10 cellular contexts compared by ENCODE assay signal in genomic region chr2:101776172-101777043, GRCh38.
A peak's percentile ranks its signal among the peaks of the same experiment; 100 is the strongest.
DNase-seq lines count a peak whose midpoint lies in the region; ATAC-seq and TF ChIP-seq lines count a peak whose summit lies in the region.
"Had no signal": no experiment of that assay in that cellular context is flagged by ENCODE, and none has a peak within 500 bp of the region (broad histone marks: within the 10 kb centered on the region; RNA-seq: fewer than 3 reads in every experiment).

No MANE protein-coding gene starts in this region.

- H3K4me3 ChIP-seq in astrocyte of the spinal cord (ENCODE audit: low read depth, low read length): no peak overlapping the region

- peak; percentile 58 for TF ChIP-seq CTCF in astrocyte of the spinal cord (IDR thresholded peaks at IDR 0.05; ENCODE audit: low read depth, low read length)

- ATAC-seq in left ventricle myocardium superior (peak; percentile 58), sciatic nerve (peak; percentile 65), GM19324 (IDR thresholded peaks at IDR 0.05; ENCODE audit: low FRiP score, unreplicated experiment) (no peak), GM19328 (IDR thresholded peaks at IDR 0.05; ENCODE audit: unreplicated experiment) (no peak)

- intact Hi-C loops in left ventricle myocardium superior (cut with micrococcal nuclease) (no loop called here), sciatic nerve (cut with DNase I) (no loop called here)

- in situ Hi-C loops in astrocyte of the spinal cord (cut with HindIII; ENCODE audit: low sequenced_read_pairs): no loop called here

- DNase-seq in HuH-7 (ENCODE audit: low spot score) (peak; percentile 54), astrocyte of the spinal cord (ENCODE audit: low read depth, low spot score) (no peak), left ventricle myocardium superior (no peak), sciatic nerve (ENCODE audit: low spot score) (no peak)
- no peak for DNase-seq in activated T-cell treated with anti-CD3 and anti-CD28 coated beads, Interleukin-2, amount 50 U/mL, for 48 hours
- DNase-seq: foreskin fibroblast, MM.1S, occipital lobe had no signal

Comparison
In these comparisons a context has a peak if more than half of its experiments do, and no peak if none do; other contexts are left out.
1. ATAC-seq: peak in left ventricle myocardium superior (single experiment) and sciatic nerve (single experiment); none in GM19324 (single experiment) and GM19328 (single experiment).